ENCODE assay signal across 17 cellular contexts in genomic region chr7:37110641-37111421, GRCh38.
"Had no signal": no experiment of that assay in that cellular context is flagged by ENCODE, and none has a peak within 500 bp of the region (broad histone marks: within the 10 kb centered on the region; RNA-seq: fewer than 3 reads in every experiment).

No MANE protein-coding gene starts in this region.

- H3K27me3 Mint-ChIP-seq: activated CD4-positive, alpha-beta memory T cell treated with anti-CD3 and anti-CD28 coated beads, Interleukin-2, amount 10 ng/mL, durations not matched to agents 7 days and 5 days; activated naive CD4-positive, alpha-beta T cell treated with anti-CD3 and anti-CD28 coated beads, Interleukin-2, amount 10 ng/mL, durations not matched to agents 7 days and 5 days; activated T-helper 17 cell treated with anti-CD3 and anti-CD28 coated beads, Interleukin-2, amount 50 U/mL, for 72 hours; naive B cell had no signal

- H3K9me3 ChIP-seq: colonic mucosa, lower lobe of right lung, neutrophil, spleen, suprapubic skin, upper lobe of left lung had no signal

- H3K9me3 Mint-ChIP-seq: activated naive CD4-positive, alpha-beta T cell treated with anti-CD3 and anti-CD28 coated beads, Interleukin-2, amount 10 ng/mL, durations not matched to agents 7 days and 5 days; naive B cell; T-helper 1 cell treated with Interleukin-12 subunit alpha and Interleukin-12 subunit beta and Interleukin-4 antibody, amounts not matched to agents 30 μg/mL and 1 μg/mL, for 36 hours had no signal

- H3K4me3 Mint-ChIP-seq: activated CD4-positive, alpha-beta memory T cell treated with anti-CD3 and anti-CD28 coated beads, Interleukin-2, amount 10 ng/mL, durations not matched to agents 7 days and 5 days; activated naive CD4-positive, alpha-beta T cell treated with anti-CD3 and anti-CD28 coated beads, Interleukin-2, amount 10 ng/mL, durations not matched to agents 7 days and 5 days; activated T-helper 17 cell treated with anti-CD3 and anti-CD28 coated beads, Interleukin-2, amount 50 U/mL, for 72 hours; naive B cell; T-helper 1 cell treated with Interleukin-12 subunit alpha and Interleukin-12 subunit beta and Interleukin-4 antibody, amounts not matched to agents 30 μg/mL and 1 μg/mL, for 36 hours had no signal

- DNase-seq: activated CD4-positive, alpha-beta memory T cell treated with anti-CD3 and anti-CD28 coated beads, Interleukin-2, amount 10 ng/mL, durations not matched to agents 7 days and 5 days; activated CD8-positive, alpha-beta memory T cell treated with anti-CD3 and anti-CD28 coated beads, Interleukin-2, amount 50 U/mL, for 4 hours; activated naive CD4-positive, alpha-beta T cell treated with anti-CD3 and anti-CD28 coated beads, Interleukin-2, amount 10 ng/mL, durations not matched to agents 7 days and 5 days; caudate nucleus; colonic mucosa; hypothalamus; lower lobe of right lung; naive B cell; spleen; stimulated activated CD4-positive, alpha-beta T cell treated with anti-CD3 and anti-CD28 coated beads, Interleukin-2, amount 100 ng/mL, for 24 hours; stimulated activated naive CD8-positive, alpha-beta T cell treated with anti-CD3 and anti-CD28 coated beads, Interleukin-15, Interleukin-2, amounts not matched to agents 100 U/mL and 50 U/mL, for 24 hours; upper lobe of left lung had no signal

- ATAC-seq: activated CD4-positive, CD25-positive, alpha-beta regulatory T cell treated with anti-CD3 and anti-CD28 coated beads, Interleukin-2, amount 50 U/mL, for 24 hours; activated T-helper 17 cell treated with anti-CD3 and anti-CD28 coated beads, Interleukin-2, amount 50 U/mL, for 72 hours; stimulated activated naive CD8-positive, alpha-beta T cell treated with anti-CD3 and anti-CD28 coated beads, Interleukin-15, Interleukin-2, amounts not matched to agents 100 U/mL and 50 U/mL, for 24 hours had no signal

- H3K27ac Mint-ChIP-seq: activated CD4-positive, alpha-beta memory T cell treated with anti-CD3 and anti-CD28 coated beads, Interleukin-2, amount 10 ng/mL, durations not matched to agents 7 days and 5 days; activated naive CD4-positive, alpha-beta T cell treated with anti-CD3 and anti-CD28 coated beads, Interleukin-2, amount 10 ng/mL, durations not matched to agents 7 days and 5 days; activated T-helper 17 cell treated with anti-CD3 and anti-CD28 coated beads, Interleukin-2, amount 50 U/mL, for 72 hours; T-helper 1 cell treated with Interleukin-12 subunit alpha and Interleukin-12 subunit beta and Interleukin-4 antibody, amounts not matched to agents 30 μg/mL and 1 μg/mL, for 36 hours had no signal
